12 cellular contexts compared by ENCODE assay signal in genomic region chrX:6184900-6185515, GRCh38. TPM values are rescaled to one million over a fixed set of nuclear protein-coding genes. Genes with fewer than 3 reads are reported as not detected.
DNase-seq lines count a peak whose midpoint lies in the region; ATAC-seq, FAIRE-seq and TF ChIP-seq lines count a peak whose summit lies in the region.
"Had no signal": no experiment of that assay in that cellular context is flagged by ENCODE, and none has a peak within 500 bp of the region (broad histone marks: within the 10 kb centered on the region; RNA-seq: fewer than 3 reads in every experiment).

No MANE protein-coding gene starts in this region.

- DNase-seq in left kidney (ENCODE audit: low read depth, low spot score) (peak; percentile 3), Peyer's patch (no peak), D721Med (ENCODE audit: insufficient read length, low spot score) (no peak), DMS 273 treated with DMSO at 0.1 percent for 48 hours (lab: John Stamatoyannopoulos, UW) (no peak), RCC 7860 (ENCODE audit: low spot score) (no peak)
- DNase-seq: colonic mucosa, left cardiac atrium, tibial artery had no signal

- ATAC-seq in GM18873 (IDR thresholded peaks at IDR 0.05; ENCODE audit: low FRiP score, unreplicated experiment) (peak; percentile 78), GM21825 (IDR thresholded peaks at IDR 0.05; ENCODE audit: unreplicated experiment) (peak; percentile 96), HG03565 (IDR thresholded peaks at IDR 0.05; ENCODE audit: unreplicated experiment) (peak; percentile 100)

- TF ChIP-seq CTCF in Peyer's patch (IDR thresholded peaks at IDR 0.05): no peak
- TF ChIP-seq CTCF in D721Med (IDR thresholded peaks at IDR 0.05; ENCODE audit: insufficient read depth, missing control alignments): no peak

- H3K36me3 ChIP-seq in Peyer's patch: no peaks in the 10 kb centered on the region
- H3K36me3 ChIP-seq: colonic mucosa, tibial artery had no signal

- no peaks in the 10 kb centered on the region for H3K9me3 ChIP-seq in Peyer's patch
- H3K9me3 ChIP-seq: colonic mucosa, tibial artery had no signal

- H3K4me1 ChIP-seq in Peyer's patch: no peaks in the 10 kb centered on the region
- H3K4me1 ChIP-seq: colonic mucosa, tibial artery had no signal

- FAIRE-seq in D721Med (lab: Jason Lieb, UNC) (no peak), RCC 7860 (lab: Jason Lieb, UNC) (no peak)

- no peak for TF ChIP-seq POLR2A in Peyer's patch (IDR thresholded peaks at IDR 0.05)

- no peak overlapping the region for H3K4me3 ChIP-seq in Peyer's patch
- H3K4me3 ChIP-seq: colonic mucosa, tibial artery had no signal

- H3K27me3 ChIP-seq in Peyer's patch: no peaks in the 10 kb centered on the region
- H3K27me3 ChIP-seq: colonic mucosa, tibial artery had no signal

- no peak overlapping the region for H3K27ac ChIP-seq in Peyer's patch
- H3K27ac ChIP-seq: colonic mucosa, tibial artery had no signal

RNA-seq across cellular contexts. Expression of gene NLGN4X, which starts 43.7 kb away (rescaled TPM):
- total RNA-seq in Peyer's patch: 1 to 10 TPM; 1.1 to 5.0 (median 2.4) TPM
- total RNA-seq: RPMI7951 had no signal
